Comparison of ENCODE assay signal across 9 cellular contexts in the genomic region with DNA sequence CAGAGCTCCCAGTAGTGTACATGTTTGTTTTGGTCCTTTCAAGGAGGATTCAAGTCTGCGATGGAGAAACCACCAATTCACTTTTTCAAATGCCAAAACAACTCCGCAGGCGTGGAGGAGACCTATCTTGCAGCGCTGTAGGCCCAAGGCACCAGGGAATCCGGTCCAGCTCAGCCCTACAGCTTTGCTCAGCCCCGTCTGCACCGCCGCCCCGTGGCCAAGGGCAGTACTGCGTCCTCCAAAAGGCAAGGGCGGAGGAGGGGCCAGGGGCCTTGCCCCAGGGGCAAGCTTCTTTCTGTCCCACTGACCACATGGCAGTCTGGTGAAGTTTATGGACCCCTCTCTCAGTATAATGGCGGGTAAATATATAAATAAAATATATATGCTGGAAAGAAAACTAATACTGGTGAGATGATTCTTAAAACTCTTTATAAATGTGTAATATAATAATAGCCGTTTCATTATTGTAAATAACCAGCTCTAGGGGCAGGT. TPM values are rescaled to one million over a fixed set of nuclear protein-coding genes. Genes with fewer than 3 reads are reported as not detected.
DNase-seq lines count a peak whose midpoint lies in the region; ATAC-seq, FAIRE-seq and TF ChIP-seq lines count a peak whose summit lies in the region.
"Had no signal": no experiment of that assay in that cellular context is flagged by ENCODE, and none has a peak within 500 bp of the region (broad histone marks: within the 10 kb centered on the region; RNA-seq: fewer than 3 reads in every experiment).

No MANE protein-coding gene starts in this region.

- H3K4me3 ChIP-seq in CD8-positive, alpha-beta memory T cell (ENCODE audit: low read length), result no peak overlapping the region
- H3K4me3 ChIP-seq in HFF-Myc (replicated peaks; ENCODE audit: low read depth, low read length) (no peak overlapping the region), endothelial cell of umbilical vein (replicated peaks in 1 of 3; ENCODE audit: insufficient read depth in 1 of 3, low read depth in 1 of 3, low read length in 3 of 3) (no peak overlapping the region)

- BruUV-seq in endothelial cell of umbilical vein (replicated peaks; lab: Mats Ljungman, UMichigan), result no TSS peak

- intact Hi-C loops in endothelial cell of umbilical vein (cut with micrococcal nuclease), result loop anchor here (1.0 to 2.0 kb wide), 3 partner anchors 56 to 151 kb away; no protein-coding TSS in a partner anchor

- CTCF ChIA-PET in CD8-positive, alpha-beta memory T cell (lab: Charles Lee), result interaction anchor here (0.8 to 2.2 kb wide), 10 partner anchors 13 to 154 kb away, joined by 3 to 7 read pairs (median 5); no protein-coding TSS in a partner anchor
- CTCF ChIA-PET in activated CD8-positive, alpha-beta memory T cell treated with anti-CD3 and anti-CD28 coated beads, Interleukin-2, amount 10 ng/mL, durations not matched to agents 7 days and 5 days (lab: Charles Lee), result interaction anchor here (0.6 to 1.7 kb wide), 30 partner anchors 8 to 362 kb away, joined by 3 to 8 read pairs (median 4); partner anchors contain the start of genes DHX8, DUSP3 and MPP2
- CTCF ChIA-PET in endothelial cell of umbilical vein (lab: Charles Lee), result interaction anchor here (0.6 to 3.8 kb wide), 41 partner anchors 9 to 677 kb away, joined by 3 to 153 read pairs (median 6); partner anchors contain the start of genes CFAP97D1, DUSP3 and MPP3

- no peak overlapping the region for H3K9ac ChIP-seq in endothelial cell of umbilical vein (replicated peaks; ENCODE audit: extremely low read depth, insufficient read depth, low read length)

- no peak overlapping the region for H3K27ac ChIP-seq in CD8-positive, alpha-beta memory T cell (ENCODE audit: low read depth, low read length)
- H3K27ac ChIP-seq in endothelial cell of umbilical vein (ENCODE audit: insufficient read depth, low read depth, low read length), result no peak overlapping the region

- TF ChIP-seq POLR2A in endothelial cell of umbilical vein (IDR thresholded peaks at IDR 0.05; ENCODE audit: low read depth, low read length), result no peak

- H3K9me3 ChIP-seq in CD8-positive, alpha-beta memory T cell (ENCODE audit: low read length), result no peaks in the 10 kb centered on the region
- H3K9me3 ChIP-seq in endothelial cell of umbilical vein (replicated peaks; ENCODE audit: control insufficient read depth, insufficient read depth, low read length), result no peaks in the 10 kb centered on the region

- no peak overlapping the region for H3K27ac Mint-ChIP-seq in CD8-positive, alpha-beta memory T cell
- no peak overlapping the region for H3K27ac Mint-ChIP-seq in activated CD8-positive, alpha-beta memory T cell treated with anti-CD3 and anti-CD28 coated beads, Interleukin-2, amount 10 ng/mL, durations not matched to agents 7 days and 5 days

- POLR2A ChIA-PET in CD8-positive, alpha-beta memory T cell (lab: Charles Lee), result no interaction called here
- POLR2A ChIA-PET in endothelial cell of umbilical vein (lab: Charles Lee), result interaction anchor here (0.6 kb wide), 1 partner anchor 29 kb away, joined by 4 read pairs; no protein-coding TSS in a partner anchor

- peaks cover 10 to 39% of the 10 kb centered on the region in 2 donors for H3K27me3 Mint-ChIP-seq in CD8-positive, alpha-beta memory T cell
- peaks cover 20% of the 10 kb centered on the region for H3K27me3 Mint-ChIP-seq in activated CD8-positive, alpha-beta memory T cell treated with anti-CD3 and anti-CD28 coated beads, Interleukin-2, amount 10 ng/mL, durations not matched to agents 7 days and 5 days

- no peak overlapping the region for H3K4me3 Mint-ChIP-seq in CD8-positive, alpha-beta memory T cell
- no peak overlapping the region for H3K4me3 Mint-ChIP-seq in activated CD8-positive, alpha-beta memory T cell treated with anti-CD3 and anti-CD28 coated beads, Interleukin-2, amount 10 ng/mL, durations not matched to agents 7 days and 5 days

- no peaks in the 10 kb centered on the region for H3K9me1 ChIP-seq in endothelial cell of umbilical vein (replicated peaks; ENCODE audit: control insufficient read depth, extremely low read depth, insufficient read depth, low read length)

- TF ChIP-seq CTCF in HFF-Myc (IDR thresholded peaks at IDR 0.05; ENCODE audit: low read depth, low read length, missing control alignments), result peak; percentile 99
- TF ChIP-seq CTCF in endothelial cell of umbilical vein (IDR thresholded peaks at IDR 0.05; ENCODE audit: extremely low read depth in 1 of 2, insufficient read depth in 1 of 2, low read depth in 1 of 2, low read length in 2 of 2), result peak; percentile 95 to 99

- H3K4me1 ChIP-seq in CD8-positive, alpha-beta memory T cell (ENCODE audit: insufficient read depth, low read length), result no peaks in the 10 kb centered on the region
- no peaks in the 10 kb centered on the region for H3K4me1 ChIP-seq in endothelial cell of umbilical vein (ENCODE audit: control insufficient read depth, extremely low read depth, insufficient read depth, low read length)

- peak; percentile 38 to 76 (median 60) for DNase-seq in CD8-positive, alpha-beta memory T cell
- DNase-seq in HFF-Myc (ENCODE audit: extremely low read depth, low read depth) (peak; percentile 17), NOMO-1 treated with DMSO at 0.1 percent for 48 hours (lab: John Stamatoyannopoulos, UW; ENCODE audit: unreplicated experiment) (peak; percentile 60), endothelial cell of umbilical vein (ENCODE audit: low read depth, low spot score) (peak; percentile 74), midbrain (lab: John Stamatoyannopoulos, UW) (peak; percentile 82)
- DNase-seq in activated CD8-positive, alpha-beta memory T cell treated with anti-CD3 and anti-CD28 coated beads, Interleukin-2, amount 10 ng/mL, durations not matched to agents 7 days and 5 days, result peak; percentile 79
- DNase-seq in stimulated activated CD8-positive, alpha-beta memory T cell treated with anti-CD3 and anti-CD28 coated beads, Interleukin-4, amount 100 ng/mL, for 24 hours (ENCODE audit: low read depth), result peak; percentile 72

- no peaks in the 10 kb centered on the region for H3K79me2 ChIP-seq in endothelial cell of umbilical vein (ENCODE audit: control insufficient read depth, insufficient read depth, low read length)

- H3K27me3 ChIP-seq in CD8-positive, alpha-beta memory T cell (ENCODE audit: insufficient read depth, low read length, poor library complexity, severe bottlenecking), result no peaks in the 10 kb centered on the region
- H3K27me3 ChIP-seq in endothelial cell of umbilical vein (ENCODE audit: control insufficient read depth in 2 of 2, insufficient read depth in 2 of 2, low read length in 2 of 2), result peaks cover 2 to 3% of the 10 kb centered on the region in 2 experiments

- no peaks in the 10 kb centered on the region for H3K36me3 Mint-ChIP-seq in CD8-positive, alpha-beta memory T cell
- no peaks in the 10 kb centered on the region for H3K36me3 Mint-ChIP-seq in activated CD8-positive, alpha-beta memory T cell treated with anti-CD3 and anti-CD28 coated beads, Interleukin-2, amount 10 ng/mL, durations not matched to agents 7 days and 5 days

- no peaks in the 10 kb centered on the region for H4K20me1 ChIP-seq in endothelial cell of umbilical vein (replicated peaks; ENCODE audit: control insufficient read depth, extremely low read depth, insufficient read depth, low read length)

- H2AFZ ChIP-seq in endothelial cell of umbilical vein (ENCODE audit: low read depth, low read length), result no peak overlapping the region

- H3K4me2 ChIP-seq in endothelial cell of umbilical vein (ENCODE audit: insufficient read depth, low read length), result no peak overlapping the region

- ATAC-seq in activated CD8-positive, alpha-beta memory T cell treated with anti-CD3 and anti-CD28 coated beads, Interleukin-2, amount 10 ng/mL, durations not matched to agents 7 days and 5 days, result peak; percentile 98
- no peak for ATAC-seq in HG03342 (IDR thresholded peaks at IDR 0.05; ENCODE audit: unreplicated experiment)

- dilution Hi-C loops in endothelial cell of umbilical vein (cut with MboI; ENCODE audit: extremely low pct_ligation_motif_present, low sequenced_read_pairs), result no loop called here

- H3K4me1 Mint-ChIP-seq in CD8-positive, alpha-beta memory T cell, result no peaks in the 10 kb centered on the region
- no peaks in the 10 kb centered on the region for H3K4me1 Mint-ChIP-seq in activated CD8-positive, alpha-beta memory T cell treated with anti-CD3 and anti-CD28 coated beads, Interleukin-2, amount 10 ng/mL, durations not matched to agents 7 days and 5 days

- H3K9me3 Mint-ChIP-seq in CD8-positive, alpha-beta memory T cell, result no peaks in the 10 kb centered on the region
- no peaks in the 10 kb centered on the region for H3K9me3 Mint-ChIP-seq in activated CD8-positive, alpha-beta memory T cell treated with anti-CD3 and anti-CD28 coated beads, Interleukin-2, amount 10 ng/mL, durations not matched to agents 7 days and 5 days (ENCODE audit: low read depth)

- peak; percentile 92 for FAIRE-seq in endothelial cell of umbilical vein (lab: Jason Lieb, UNC)

- H3K36me3 ChIP-seq in CD8-positive, alpha-beta memory T cell (ENCODE audit: insufficient read depth, low read length), result no peaks in the 10 kb centered on the region
- no peaks in the 10 kb centered on the region for H3K36me3 ChIP-seq in endothelial cell of umbilical vein (ENCODE audit: control insufficient read depth in 2 of 2, extremely low read depth in 1 of 2, insufficient read depth in 2 of 2, low read length in 2 of 2)

RNA-seq across cellular contexts. Expression of gene CD300LG, which starts 0.7 kb away (rescaled TPM):
- not detected for total RNA-seq in CD8-positive, alpha-beta memory T cell
- polyA plus RNA-seq in CD8-positive, alpha-beta memory T cell, result not detected
- not detected for total RNA-seq in activated CD8-positive, alpha-beta memory T cell treated with anti-CD3 and anti-CD28 coated beads, Interleukin-2, amount 10 ng/mL, durations not matched to agents 7 days and 5 days
- not detected in 2 replicates for total RNA-seq in endothelial cell of umbilical vein
- polyA plus RNA-seq in endothelial cell of umbilical vein, result not detected in 2 replicates
- polyA plus RNA-seq in endothelial cell of umbilical vein (2011; cell fraction: cytosol; rRNA removed), result not detected in 2 replicates
- polyA plus RNA-seq in endothelial cell of umbilical vein (2011; cell fraction: nucleus; rRNA removed), result not detected in 2 replicates
- polyA plus RNA-seq in endothelial cell of umbilical vein (2012), result not detected in 2 replicates
- not detected in 2 replicates for polyA minus RNA-seq in endothelial cell of umbilical vein
- not detected for polyA minus RNA-seq in endothelial cell of umbilical vein (2011; cell fraction: cytosol; rRNA and poly(A)+ RNA removed)
- polyA minus RNA-seq in endothelial cell of umbilical vein (2011; cell fraction: nucleus; rRNA and poly(A)+ RNA removed), result not detected in 2 replicates
- total RNA-seq: T-helper 2 cell treated with Interferon-gamma antibody and Interleukin-4, amounts not matched to agents 100 ng/mL and 5 ng/mL, for 36 hours had no signal

RNA-seq across cellular contexts. Expression of gene MPP3, which starts 13.3 kb away (rescaled TPM):
- total RNA-seq in CD8-positive, alpha-beta memory T cell, result under 1 TPM in 1 of 2 experiments, not detected in 1; 0.15 TPM
- not detected for polyA plus RNA-seq in CD8-positive, alpha-beta memory T cell
- total RNA-seq in activated CD8-positive, alpha-beta memory T cell treated with anti-CD3 and anti-CD28 coated beads, Interleukin-2, amount 10 ng/mL, durations not matched to agents 7 days and 5 days, result not detected
- total RNA-seq in endothelial cell of umbilical vein, result 10.8 and 11.3 TPM in 2 replicates
- polyA plus RNA-seq in endothelial cell of umbilical vein, result 5.4 and 6.1 TPM in 2 replicates
- polyA plus RNA-seq in endothelial cell of umbilical vein (2011; cell fraction: cytosol; rRNA removed), result 3.0 and 4.9 TPM in 2 replicates
- 54.8 and 65.0 TPM in 2 replicates for polyA plus RNA-seq in endothelial cell of umbilical vein (2011; cell fraction: nucleus; rRNA removed)
- polyA plus RNA-seq in endothelial cell of umbilical vein (2012), result 7.3 and 8.6 TPM in 2 replicates
- polyA minus RNA-seq in endothelial cell of umbilical vein, result 8.8 and 12.2 TPM in 2 replicates
- 4.1 TPM for polyA minus RNA-seq in endothelial cell of umbilical vein (2011; cell fraction: cytosol; rRNA and poly(A)+ RNA removed)
- 14.7 and 19.7 TPM in 2 replicates for polyA minus RNA-seq in endothelial cell of umbilical vein (2011; cell fraction: nucleus; rRNA and poly(A)+ RNA removed)
- total RNA-seq: T-helper 2 cell treated with Interferon-gamma antibody and Interleukin-4, amounts not matched to agents 100 ng/mL and 5 ng/mL, for 36 hours had no signal

Comparison
In these comparisons a context has a peak if more than half of its experiments do, and no peak if none do; other contexts are left out.
1. DNase-seq: peak in every context shown above with its lines; median percentile 82 in midbrain; 79 in activated CD8-positive, alpha-beta memory T cell treated with anti-CD3 and anti-CD28 coated beads, Interleukin-2, amount 10 ng/mL, durations not matched to agents 7 days and 5 days; 74 in endothelial cell of umbilical vein; 72 in stimulated activated CD8-positive, alpha-beta memory T cell treated with anti-CD3 and anti-CD28 coated beads, Interleukin-4, amount 100 ng/mL, for 24 hours; 60 in CD8-positive, alpha-beta memory T cell; 60 in NOMO-1 treated with DMSO at 0.1 percent for 48 hours; 17 in HFF-Myc.
2. RNA of gene MPP3, which starts 13.3 kb away (total RNA-seq): 10.8 to 11.3 TPM in endothelial cell of umbilical vein; 0.15 TPM in CD8-positive, alpha-beta memory T cell and not detected in activated CD8-positive, alpha-beta memory T cell treated with anti-CD3 and anti-CD28 coated beads, Interleukin-2, amount 10 ng/mL, durations not matched to agents 7 days and 5 days; every median in the first group is over 10 times any median in the second.